ENCODE assay signal across 14 cellular contexts in genomic region chr3:190003730-190004129, GRCh38.
DNase-seq lines count a peak whose midpoint lies in the region; ATAC-seq, FAIRE-seq and TF ChIP-seq lines count a peak whose summit lies in the region.
"Had no signal": no experiment of that assay in that cellular context is flagged by ENCODE, and none has a peak within 500 bp of the region (broad histone marks: within the 10 kb centered on the region; RNA-seq: fewer than 3 reads in every experiment).

No MANE protein-coding gene starts in this region.

- no peak for ATAC-seq in HepG2

- H3K27me3 ChIP-seq in liver (ENCODE audit: control insufficient read depth in 4 of 4, insufficient read depth in 4 of 4, low read length in 3 of 4), result peaks cover 0 to 2% (median 0%) of the 10 kb centered on the region in 4 donors
- H3K27me3 ChIP-seq in HepG2 (ENCODE audit: control insufficient read depth in 1 of 2, insufficient read depth in 2 of 2, low read length in 2 of 2), result no peaks in the 10 kb centered on the region
- H3K27me3 ChIP-seq in Peyer's patch, result no peaks in the 10 kb centered on the region
- H3K27me3 ChIP-seq: BLaER1 had no signal

- H3K9ac ChIP-seq in liver (ENCODE audit: low read depth in 1 of 2, low read length in 2 of 2) (no peak overlapping the region), HepG2 (ENCODE audit: insufficient read depth, low read depth, low read length) (no peak overlapping the region)
- H3K9ac ChIP-seq: BLaER1 had no signal

- no peak overlapping the region for H2AFZ ChIP-seq in HepG2 (ENCODE audit: low read length)

- no peak for TF ChIP-seq POLR2A in HepG2 (IDR thresholded peaks at IDR 0.05; ENCODE audit: insufficient read depth in 1 of 2, low read depth in 2 of 2, low read length in 2 of 2)
- TF ChIP-seq POLR2A in Peyer's patch (IDR thresholded peaks at IDR 0.05), result no peak

- H3K9me3 ChIP-seq in liver (ENCODE audit: control insufficient read depth in 4 of 4, low read length in 3 of 4), result no peaks in the 10 kb centered on the region
- H3K9me3 ChIP-seq in HepG2 (ENCODE audit: low read length), result no peaks in the 10 kb centered on the region
- H3K9me3 ChIP-seq in Peyer's patch, result no peaks in the 10 kb centered on the region
- H3K9me3 ChIP-seq: BLaER1 had no signal

- H3K36me3 ChIP-seq in liver (ENCODE audit: control insufficient read depth in 4 of 4, insufficient read depth in 3 of 4, low read depth in 1 of 4, low read length in 3 of 4) (no peaks in the 10 kb centered on the region), HepG2 (replicated peaks in 1 of 2; ENCODE audit: control insufficient read depth in 1 of 2, insufficient read depth in 2 of 2, low read length in 2 of 2) (no peaks in the 10 kb centered on the region), Peyer's patch (no peaks in the 10 kb centered on the region)
- H3K36me3 ChIP-seq: BLaER1 had no signal

- DNase-seq in HepG2 (ENCODE audit: low spot score) (no peak), amniotic stem cell (lab: John Stamatoyannopoulos, UW) (peak; percentile 19), hepatic stellate cell (ENCODE audit: low spot score) (peak; percentile 50), urothelium cell line (ENCODE audit: low spot score) (peak; percentile 75), Peyer's patch (no peak), NCI-H2196 (lab: John Stamatoyannopoulos, UW; ENCODE audit: unreplicated experiment) (no peak)
- DNase-seq in activated CD8-positive, alpha-beta memory T cell treated with anti-CD3 and anti-CD28 coated beads for 24 hours, result no peak
- DNase-seq: activated CD4-positive, CD25-positive, alpha-beta regulatory T cell; activated naive CD4-positive, alpha-beta T cell treated with anti-CD3 and anti-CD28 coated beads, Interleukin-2, amount 50 U/mL, for 16 hours; erythroblast; naive B cell; NCI-H1417 had no signal

- 75% methylated on average over 1 of the region's 1 CpG for WGBS in liver
- WGBS in HepG2 (ENCODE audit: low lambda C conversion rate), result 25% methylated on average over 1 of the region's 1 CpG

- no peaks in the 10 kb centered on the region for H3K4me1 ChIP-seq in liver (ENCODE audit: control insufficient read depth in 4 of 4, insufficient read depth in 4 of 4, low read length in 3 of 4)
- peaks cover 17% of the 10 kb centered on the region for H3K4me1 ChIP-seq in HepG2 (ENCODE audit: insufficient read depth, low read length)
- H3K4me1 ChIP-seq in Peyer's patch, result no peaks in the 10 kb centered on the region

- FAIRE-seq in HepG2 (lab: Jason Lieb, UNC) (no peak), urothelium cell line (lab: Jason Lieb, UNC) (peak; percentile 52)

- no peaks in the 10 kb centered on the region for H4K20me1 ChIP-seq in HepG2 (ENCODE audit: insufficient read depth, low read length)
- H4K20me1 ChIP-seq: BLaER1 had no signal

- intact Hi-C loops in HepG2 (cut with micrococcal nuclease; ENCODE audit: unreplicated experiment), result no loop called here

- no peaks in the 10 kb centered on the region for H3K79me2 ChIP-seq in HepG2 (ENCODE audit: insufficient read depth, low read length)

- H3K4me2 ChIP-seq in HepG2 (ENCODE audit: low read depth, low read length), result no peak overlapping the region
- H3K4me2 ChIP-seq: BLaER1 had no signal

- TF ChIP-seq CTCF in liver (IDR thresholded peaks at IDR 0.05; ENCODE audit: low read depth, low read length, missing input control) (no peak), HepG2 (CRISPR knock-in tag; IDR thresholded peaks at IDR 0.05) (no peak), Peyer's patch (IDR thresholded peaks at IDR 0.05) (no peak)

- TF ChIP-seq RAD21 in liver (IDR thresholded peaks at IDR 0.05) (no peak), HepG2 (CRISPR knock-in tag; IDR thresholded peaks at IDR 0.05) (no peak)

- CTCF ChIA-PET in HepG2 (lab: Yijun Ruan, JAX; ENCODE audit: low intra/inter-chr PET ratio, low total read pairs), result no interaction called here

- TF ChIP-seq EP300 in HepG2 (IDR thresholded peaks at IDR 0.05; ENCODE audit: low read depth in 2 of 2, low read length in 2 of 2) (no peak), HepG2 (CRISPR knock-in tag; IDR thresholded peaks at IDR 0.05; ENCODE audit: borderline replicate concordance) (no peak)

- no peak overlapping the region for H3K4me3 ChIP-seq in liver (ENCODE audit: low read depth in 1 of 3, low read length in 3 of 3)
- no peak overlapping the region for H3K4me3 ChIP-seq in HepG2 (replicated peaks in 1 of 3; ENCODE audit: insufficient read depth in 1 of 3, low read depth in 2 of 3, low read length in 3 of 3)
- no peak overlapping the region for H3K4me3 ChIP-seq in Peyer's patch
- H3K4me3 ChIP-seq: BLaER1 had no signal

- in situ Hi-C loops in HepG2 (cut with HindIII; ENCODE audit: extremely low pct_ligation_motif_present, low pct_unique_long_range_greater_than_20kb), result no loop called here

- H3K27ac ChIP-seq in liver (ENCODE audit: low read depth in 1 of 2, low read length in 2 of 2) (no peak overlapping the region), HepG2 (ENCODE audit: extremely low read length, insufficient read depth, low read length) (no peak overlapping the region), Peyer's patch (no peak overlapping the region)
- H3K27ac ChIP-seq: BLaER1 had no signal

- no TSS peak for BruUV-seq in HepG2 (replicated peaks; lab: Mats Ljungman, UMichigan)

- POLR2A ChIA-PET in HepG2 (lab: Yijun Ruan, JAX), result no interaction called here

TF ChIP-seq in liver, 16 proteins besides CTCF, POLR2A, EP300 and RAD21:
- peak; percentile 18 for TF ChIP-seq NR2F2 (IDR thresholded peaks at IDR 0.05)
- no peak for TF ChIP-seq YY1 (IDR thresholded peaks at IDR 0.05)
- TF ChIP-seq, protein P1, sequence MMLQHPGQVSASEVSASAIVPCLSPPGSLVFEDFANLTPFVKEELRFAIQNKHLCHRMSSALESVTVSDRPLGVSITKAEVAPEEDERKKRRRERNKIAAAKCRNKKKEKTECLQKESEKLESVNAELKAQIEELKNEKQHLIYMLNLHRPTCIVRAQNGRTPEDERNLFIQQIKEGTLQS (IDR thresholded peaks at IDR 0.05), result no peak
- no peak for TF ChIP-seq JUND (IDR thresholded peaks at IDR 0.05)
- no peak for TF ChIP-seq TAF1 (conservative IDR thresholded peaks at IDR 0.05)
- TF ChIP-seq GABPA (IDR thresholded peaks at IDR 0.05 in 1 of 2, conservative IDR thresholded peaks at IDR 0.05 in 1 of 2), result no peak
- no peak for TF ChIP-seq FOXA1 (IDR thresholded peaks at IDR 0.05)

TF ChIP-seq in HepG2, 621 proteins besides CTCF, POLR2A, EP300 and RAD21 (continues in another document):
- no peak for TF ChIP-seq MAF1 (CRISPR knock-in tag; IDR thresholded peaks at IDR 0.05; ENCODE audit: borderline replicate concordance)
- TF ChIP-seq HMGXB4 (CRISPR knock-in tag; IDR thresholded peaks at IDR 0.05; ENCODE audit: borderline replicate concordance in 1 of 2, low read depth in 1 of 2), result no peak
- no peak for TF ChIP-seq ZFP62 (CRISPR knock-in tag; IDR thresholded peaks at IDR 0.05)
- no peak for TF ChIP-seq ZEB1 (IDR thresholded peaks at IDR 0.05; ENCODE audit: insufficient replicate concordance, low read depth)
- TF ChIP-seq, protein P2, sequence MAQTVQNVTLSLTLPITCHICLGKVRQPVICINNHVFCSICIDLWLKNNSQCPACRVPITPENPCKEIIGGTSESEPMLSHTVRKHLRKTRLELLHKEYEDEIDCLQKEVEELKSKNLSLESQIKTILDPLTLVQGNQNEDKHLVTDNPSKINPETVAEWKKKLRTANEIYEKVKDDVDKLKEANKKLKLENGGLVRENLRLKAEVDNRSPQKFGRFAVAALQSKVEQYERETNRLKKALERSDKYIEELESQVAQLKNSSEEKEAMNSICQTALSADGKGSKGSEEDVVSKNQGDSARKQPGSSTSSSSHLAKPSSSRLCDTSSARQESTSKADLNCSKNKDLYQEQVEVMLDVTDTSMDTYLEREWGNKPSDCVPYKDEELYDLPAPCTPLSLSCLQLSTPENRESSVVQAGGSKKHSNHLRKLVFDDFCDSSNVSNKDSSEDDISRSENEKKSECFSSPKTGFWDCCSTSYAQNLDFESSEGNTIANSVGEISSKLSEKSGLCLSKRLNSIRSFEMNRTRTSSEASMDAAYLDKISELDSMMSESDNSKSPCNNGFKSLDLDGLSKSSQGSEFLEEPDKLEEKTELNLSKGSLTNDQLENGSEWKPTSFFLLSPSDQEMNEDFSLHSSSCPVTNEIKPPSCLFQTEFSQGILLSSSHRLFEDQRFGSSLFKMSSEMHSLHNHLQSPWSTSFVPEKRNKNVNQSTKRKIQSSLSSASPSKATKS (CRISPR knock-in tag; IDR thresholded peaks at IDR 0.05), result no peak
- TF ChIP-seq CENPBD1 (CRISPR knock-in tag; IDR thresholded peaks at IDR 0.05; ENCODE audit: borderline replicate concordance, low read depth), result no peak
- no peak for TF ChIP-seq CREM (IDR thresholded peaks at IDR 0.05)
- no peak for TF ChIP-seq CREM (CRISPR knock-in tag; IDR thresholded peaks at IDR 0.05)
- TF ChIP-seq MIER2 (CRISPR knock-in tag; IDR thresholded peaks at IDR 0.05), result no peak
- no peak for TF ChIP-seq ZNF234 (CRISPR knock-in tag; conservative IDR thresholded peaks at IDR 0.05)
- TF ChIP-seq NR2F6 (IDR thresholded peaks at IDR 0.05), result no peak
- no peak for TF ChIP-seq NR2F6 (CRISPR knock-in tag; IDR thresholded peaks at IDR 0.05)
- TF ChIP-seq HMG20A (CRISPR knock-in tag; IDR thresholded peaks at IDR 0.05; ENCODE audit: borderline replicate concordance), result no peak

Comparison
In these comparisons a context has a peak if more than half of its experiments do, and no peak if none do; other contexts are left out.
1. DNase-seq: peak in amniotic stem cell (single experiment), hepatic stellate cell (single experiment) and urothelium cell line (single experiment); none in HepG2 (single experiment), Peyer's patch (0 of 3), activated CD8-positive, alpha-beta memory T cell treated with anti-CD3 and anti-CD28 coated beads for 24 hours (single experiment) and NCI-H2196 (single experiment).